11 cellular contexts compared by ENCODE assay signal in the genomic region with DNA sequence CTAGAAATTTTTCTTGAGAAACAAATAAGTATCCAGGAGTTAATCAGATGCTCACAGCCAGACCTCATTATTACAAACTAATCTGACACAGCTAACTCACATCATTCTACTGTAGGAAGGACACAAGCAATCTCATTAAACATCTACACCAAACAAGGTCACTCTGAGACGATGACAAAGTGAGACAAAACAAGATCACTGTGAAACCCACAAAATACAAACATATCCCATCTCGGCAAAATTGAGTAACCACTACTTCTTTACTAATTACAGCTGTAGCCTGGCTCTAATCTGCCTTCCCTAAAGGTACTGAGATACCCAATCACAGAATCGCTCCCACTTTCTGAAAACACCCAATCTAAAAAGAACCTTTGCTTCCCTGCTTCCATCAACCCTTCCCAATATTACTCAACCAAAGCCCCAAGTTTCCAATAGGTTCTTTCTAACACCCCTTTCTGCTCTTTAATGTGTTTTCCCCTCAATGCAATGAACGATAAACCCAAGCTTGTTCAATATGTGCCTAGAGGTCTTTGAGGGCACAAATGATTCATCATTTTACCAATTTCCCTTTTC. TPM values are rescaled to one million over a fixed set of nuclear protein-coding genes. Genes with fewer than 3 reads are reported as not detected.
DNase-seq lines count a peak whose midpoint lies in the region; ATAC-seq and TF ChIP-seq lines count a peak whose summit lies in the region.
"Had no signal": no experiment of that assay in that cellular context is flagged by ENCODE, and none has a peak within 500 bp of the region (broad histone marks: within the 10 kb centered on the region; RNA-seq: fewer than 3 reads in every experiment).

No MANE protein-coding gene starts in this region.

- peak; percentile 44 for ATAC-seq in GM18909 (IDR thresholded peaks at IDR 0.05; ENCODE audit: poor library complexity, unreplicated experiment)
- peak; percentile 40 for ATAC-seq in HG02884 (IDR thresholded peaks at IDR 0.05; ENCODE audit: unreplicated experiment)

- no peak for TF ChIP-seq POLR2A in vagina (IDR thresholded peaks at IDR 0.05)

- no peak overlapping the region for H2AFZ ChIP-seq in SU-DHL-6 (ENCODE audit: low read depth, low read length, severe bottlenecking)

- peak overlapping the region; percentile 14 for H3K4me2 ChIP-seq in SU-DHL-6 (ENCODE audit: low read depth, low read length, poor library complexity, severe bottlenecking)
- H3K4me2 ChIP-seq: BLaER1 had no signal

- intact Hi-C loops in CD14-positive monocyte (cut with micrococcal nuclease) (loop anchor here in 1 of 2 donors (10.0 kb wide), 1 partner anchor 155 kb away; no protein-coding TSS in a partner anchor), vagina (cut with DNase I) (no loop called here)

- no peaks in the 10 kb centered on the region for H3K9me3 Mint-ChIP-seq in CD14-positive monocyte
- no peaks in the 10 kb centered on the region for H3K9me3 Mint-ChIP-seq in HFFc6

- TF ChIP-seq CTCF in CD14-positive monocyte (IDR thresholded peaks at IDR 0.05), result no peak
- TF ChIP-seq CTCF in SU-DHL-6 (IDR thresholded peaks at IDR 0.05; ENCODE audit: insufficient read depth, low read length, poor library complexity, severe bottlenecking), result no peak
- TF ChIP-seq CTCF in HFFc6 (IDR thresholded peaks at IDR 0.05), result no peak
- no peak for TF ChIP-seq CTCF in vagina (IDR thresholded peaks at IDR 0.05)

- no peak overlapping the region for H3K27ac ChIP-seq in SU-DHL-6 (ENCODE audit: low read depth, low read length)
- H3K27ac ChIP-seq in substantia nigra (ENCODE audit: low read depth, low read length, poor library complexity, severe bottlenecking), result no peak overlapping the region
- no peak overlapping the region for H3K27ac ChIP-seq in vagina
- H3K27ac ChIP-seq: BLaER1 had no signal

- H4K20me1 ChIP-seq in SU-DHL-6 (ENCODE audit: low read depth, low read length), result peaks cover 25% of the 10 kb centered on the region

- H3K4me3 Mint-ChIP-seq in CD14-positive monocyte (peak overlapping the region in 1 of 2 donors; percentile 49), HFFc6 (no peak overlapping the region)

- peaks cover 48% of the 10 kb centered on the region for H3K4me1 Mint-ChIP-seq in CD14-positive monocyte
- peaks cover 33% of the 10 kb centered on the region for H3K4me1 Mint-ChIP-seq in HFFc6 (ENCODE audit: low read depth)

- H3K9me3 ChIP-seq in SU-DHL-6 (ENCODE audit: insufficient read depth, low read length) (no peaks in the 10 kb centered on the region), vagina (no peaks in the 10 kb centered on the region)
- H3K9me3 ChIP-seq: tibial artery had no signal

- peaks cover 93% of the 10 kb centered on the region for H3K79me2 ChIP-seq in SU-DHL-6 (ENCODE audit: insufficient read depth, low read length)

- H3K27ac Mint-ChIP-seq in CD14-positive monocyte (peak overlapping the region in 5 of 7 donors; percentile 0 to 52 (median 32)), HFFc6 (no peak overlapping the region)

- DNase-seq in CD14-positive monocyte (ENCODE audit: low spot score), result no peak
- DNase-seq in substantia nigra (lab: John Stamatoyannopoulos, UW), result no peak
- no peak for DNase-seq in NCI-H2107 (lab: John Stamatoyannopoulos, UW)
- DNase-seq in HFFc6, result no peak
- DNase-seq in vagina (ENCODE audit: extremely low spot score in 2 of 2), result no peak
- DNase-seq: amniotic stem cell, tibial artery had no signal

- H3K36me3 ChIP-seq in SU-DHL-6 (ENCODE audit: low read length) (no peaks in the 10 kb centered on the region), vagina (no peaks in the 10 kb centered on the region)
- H3K36me3 ChIP-seq: tibial artery had no signal

- H3F3A ChIP-seq in SU-DHL-6 (ENCODE audit: insufficient read depth), result peaks cover 8% of the 10 kb centered on the region; the same call in 1 of the 2 replicates

- H3K4me1 ChIP-seq in vagina, result peaks cover 70% of the 10 kb centered on the region

- no peaks in the 10 kb centered on the region for H3K9me2 ChIP-seq in SU-DHL-6 (replicated peaks; ENCODE audit: insufficient read depth, low read length)

- peaks cover 7 to 12% of the 10 kb centered on the region in 2 donors for H3K36me3 Mint-ChIP-seq in CD14-positive monocyte
- peaks cover 10% of the 10 kb centered on the region for H3K36me3 Mint-ChIP-seq in HFFc6 (ENCODE audit: low read depth)

- H3K27me3 Mint-ChIP-seq in CD14-positive monocyte (ENCODE audit: low read depth in 3 of 3), result peaks cover 0 to 4% (median 2%) of the 10 kb centered on the region in 3 donors
- no peaks in the 10 kb centered on the region for H3K27me3 Mint-ChIP-seq in HFFc6 (ENCODE audit: insufficient read depth)

- H3K27me3 ChIP-seq in SU-DHL-6 (ENCODE audit: low read length), result no peaks in the 10 kb centered on the region
- H3K27me3 ChIP-seq in vagina, result no peaks in the 10 kb centered on the region
- H3K27me3 ChIP-seq: BLaER1, tibial artery had no signal

- no peak overlapping the region for H3K9ac ChIP-seq in SU-DHL-6 (ENCODE audit: low read length)
- H3K9ac ChIP-seq: BLaER1 had no signal

- H3K4me3 ChIP-seq in SU-DHL-6 (ENCODE audit: insufficient read depth, low read length, poor library complexity, severe bottlenecking), result no peak overlapping the region
- H3K4me3 ChIP-seq in vagina, result no peak overlapping the region
- H3K4me3 ChIP-seq: BLaER1, tibial artery had no signal

RNA-seq across cellular contexts. Expression of gene CCDC6, which starts 26.9 kb away (rescaled TPM):
- 1 to 10 TPM; 4.2 to 6.2 TPM for polyA plus RNA-seq in CD14-positive monocyte
- total RNA-seq in HFFc6 (2021; fragmentation: NEBNext Ultra II Directional; extraction: Animal tissue kit (Norgen Biotek cat#: 25700)), result 10 to 100 TPM; 33.0 to 43.0 (median 36.7) TPM
- 47.4 TPM for total RNA-seq in vagina
